In the genomic region with DNA sequence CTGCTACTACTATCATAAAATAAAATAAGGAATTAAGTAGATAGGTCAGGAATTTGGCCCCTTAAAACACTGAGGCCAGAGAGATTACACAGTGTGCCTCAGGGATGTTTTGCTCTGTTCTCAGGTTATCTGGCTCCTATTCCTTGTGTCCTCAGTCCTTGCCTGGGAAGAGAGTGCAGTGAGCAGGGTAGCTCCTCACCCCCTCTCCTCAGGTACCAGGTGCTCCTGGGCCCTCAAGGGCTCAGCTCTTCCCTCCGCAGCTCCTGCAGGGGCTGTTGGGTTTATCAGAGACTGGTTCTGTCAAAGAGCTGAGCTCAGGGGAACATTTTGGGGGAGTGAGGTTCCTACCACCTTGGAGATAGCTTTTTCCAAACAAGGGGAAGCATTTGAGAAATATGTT, we compare ENCODE assay signal across 1 cellular context.
TF ChIP-seq lines count a peak whose summit lies in the region.

No MANE protein-coding gene starts in this region.

TF ChIP-seq in HepG2, 621 proteins besides CTCF, POLR2A, EP300 and RAD21 (continued from another document):
- no peak for TF ChIP-seq PTBP1 (IDR thresholded peaks at IDR 0.05; ENCODE audit: low read depth, low read length, poor library complexity, severe bottlenecking)
- TF ChIP-seq ZNF232 (CRISPR knock-in tag; IDR thresholded peaks at IDR 0.05; ENCODE audit: borderline replicate concordance) = no peak
- TF ChIP-seq NR2F2 (IDR thresholded peaks at IDR 0.05; ENCODE audit: borderline replicate concordance, low read depth) = no peak
- TF ChIP-seq FOXA3 (CRISPR knock-in tag; IDR thresholded peaks at IDR 0.05) = no peak
- TF ChIP-seq ZNF557 (CRISPR knock-in tag; IDR thresholded peaks at IDR 0.05) = no peak
- no peak for TF ChIP-seq POGZ (CRISPR knock-in tag; IDR thresholded peaks at IDR 0.05)
- no peak for TF ChIP-seq CEBPG (CRISPR knock-in tag; IDR thresholded peaks at IDR 0.05)
- no peak for TF ChIP-seq RBM22 (optimal IDR thresholded peaks at IDR 0.05; ENCODE audit: low read length)
- TF ChIP-seq CBX2 (IDR thresholded peaks at IDR 0.05; ENCODE audit: low read depth, low read length) = no peak
- TF ChIP-seq CBX2 (CRISPR knock-in tag; IDR thresholded peaks at IDR 0.05; ENCODE audit: low read depth) = no peak
- no peak for TF ChIP-seq IKZF4 (CRISPR knock-in tag; IDR thresholded peaks at IDR 0.05; ENCODE audit: borderline replicate concordance, low read depth, not compliant biosample characterization)
TF ChIP-seq in HepG2: peak in this region for 7.
